Comparison of ENCODE assay signal across 13 cellular contexts in the genomic region with DNA sequence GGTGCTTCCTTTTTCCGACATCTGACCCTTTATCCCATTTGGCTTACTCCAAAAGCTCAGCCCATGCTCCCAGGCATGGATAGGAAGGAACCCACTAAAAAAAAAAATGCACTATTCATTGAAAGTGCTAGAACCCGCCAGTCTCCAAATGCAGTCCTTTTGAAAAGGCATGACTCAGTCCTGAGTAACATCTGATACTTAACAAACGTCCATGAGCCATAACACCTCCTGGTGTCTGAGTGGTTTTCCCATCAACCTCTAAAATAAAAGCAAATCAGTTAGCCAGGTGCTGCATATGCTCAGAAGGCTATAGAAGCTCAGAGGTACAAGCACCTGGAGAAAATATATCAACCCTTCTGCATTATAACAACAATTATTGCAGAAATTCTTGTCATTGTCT. TPM values are rescaled to one million over a fixed set of nuclear protein-coding genes. Genes with fewer than 3 reads are reported as not detected.
A peak's percentile ranks its signal among the peaks of the same experiment; 100 is the strongest.
DNase-seq lines count a peak whose midpoint lies in the region; ATAC-seq and TF ChIP-seq lines count a peak whose summit lies in the region.
"Had no signal": no experiment of that assay in that cellular context is flagged by ENCODE, and none has a peak within 500 bp of the region (broad histone marks: within the 10 kb centered on the region; RNA-seq: fewer than 3 reads in every experiment).

No MANE protein-coding gene starts in this region.

- DNase-seq in NCI-H1436 treated with DMSO at 0.1 percent for 48 hours (lab: John Stamatoyannopoulos, UW): peak; percentile 4
- no peak for DNase-seq in NCI-H1436 (lab: John Stamatoyannopoulos, UW)
- DNase-seq in NCI-H69 (lab: John Stamatoyannopoulos, UW): peak; percentile 47
- DNase-seq in dermis blood vessel endothelial cell: peak; percentile 8
- peak; percentile 11 for DNase-seq in retinal pigment epithelial cell (ENCODE audit: low read depth)
- DNase-seq in stimulated activated naive CD8-positive, alpha-beta T cell treated with anti-CD3 and anti-CD28 coated beads, Interleukin-15, amount 100 ng/mL, for 72 hours: no peak
- DNase-seq: COR-L47, glutamatergic neuron, SHP77 treated with DMSO at 0.1 percent for 48 hours had no signal

- H3K9me3 Mint-ChIP-seq in stimulated activated naive CD8-positive, alpha-beta T cell treated with anti-CD3 and anti-CD28 coated beads, Interleukin-15, amount 100 ng/mL, for 72 hours: peaks cover 0 to 6% of the 10 kb centered on the region in 2 donors

- TF ChIP-seq CTCF in retinal pigment epithelial cell (conservative IDR thresholded peaks at IDR 0.05; ENCODE audit: low read depth, low read length): no peak

- H3K27ac Mint-ChIP-seq in stimulated activated naive CD8-positive, alpha-beta T cell treated with anti-CD3 and anti-CD28 coated beads, Interleukin-15, amount 100 ng/mL, for 72 hours: no peak overlapping the region
- H3K27ac Mint-ChIP-seq: activated naive CD8-positive, alpha-beta T cell had no signal

- peaks cover 15% of the 10 kb centered on the region for H3K27me3 Mint-ChIP-seq in stimulated activated naive CD8-positive, alpha-beta T cell treated with anti-CD3 and anti-CD28 coated beads, Interleukin-15, amount 100 ng/mL, for 72 hours

- ATAC-seq in GM19328 (IDR thresholded peaks at IDR 0.05; ENCODE audit: unreplicated experiment) (no peak), HG03139 (IDR thresholded peaks at IDR 0.05; ENCODE audit: unreplicated experiment) (no peak)
- ATAC-seq in stimulated activated naive CD8-positive, alpha-beta T cell treated with anti-CD3 and anti-CD28 coated beads, Interleukin-15, amount 100 ng/mL, for 72 hours: no peak

- no peak overlapping the region for H3K4me3 Mint-ChIP-seq in stimulated activated naive CD8-positive, alpha-beta T cell treated with anti-CD3 and anti-CD28 coated beads, Interleukin-15, amount 100 ng/mL, for 72 hours
- H3K4me3 Mint-ChIP-seq: activated naive CD8-positive, alpha-beta T cell had no signal

- no peaks in the 10 kb centered on the region for H3K4me1 Mint-ChIP-seq in stimulated activated naive CD8-positive, alpha-beta T cell treated with anti-CD3 and anti-CD28 coated beads, Interleukin-15, amount 100 ng/mL, for 72 hours

- no peak overlapping the region for H3K4me3 ChIP-seq in retinal pigment epithelial cell (ENCODE audit: low read length)
- H3K4me3 ChIP-seq: lung had no signal

RNA-seq across cellular contexts. Expression of a gene that starts 45.0 kb away (rescaled TPM):
- 33.4 and 39.0 TPM in 2 replicates for total RNA-seq in dermis blood vessel endothelial cell

Comparison
In these comparisons a context has a peak if more than half of its experiments do, and no peak if none do; other contexts are left out.
1. DNase-seq: peak in NCI-H1436 treated with DMSO at 0.1 percent for 48 hours (single experiment), NCI-H69 (single experiment), dermis blood vessel endothelial cell (single experiment) and retinal pigment epithelial cell (single experiment); none in NCI-H1436 (single experiment) and stimulated activated naive CD8-positive, alpha-beta T cell treated with anti-CD3 and anti-CD28 coated beads, Interleukin-15, amount 100 ng/mL, for 72 hours (0 of 2).